ENCODE assay signal across 15 cellular contexts in genomic region chr1:224543453-224543852, GRCh38.
DNase-seq lines count a peak whose midpoint lies in the region; ATAC-seq, FAIRE-seq and TF ChIP-seq lines count a peak whose summit lies in the region.
"Had no signal": no experiment of that assay in that cellular context is flagged by ENCODE, and none has a peak within 500 bp of the region (broad histone marks: within the 10 kb centered on the region; RNA-seq: fewer than 3 reads in every experiment).

No MANE protein-coding gene starts in this region.

- TF ChIP-seq CTCF in NB4 (IDR thresholded peaks at IDR 0.05; ENCODE audit: low read depth, low read length) = no peak
- no peak for TF ChIP-seq CTCF in H1 (IDR thresholded peaks at IDR 0.05; ENCODE audit: control extremely low read depth in 1 of 3, insufficient read depth in 1 of 3, low read depth in 1 of 3, low read length in 3 of 3)
- TF ChIP-seq CTCF in neural crest cell (conservative IDR thresholded peaks at IDR 0.05) = no peak

- H4K8ac ChIP-seq in H1 (ENCODE audit: extremely low read depth, insufficient read depth, low read length) = no peak overlapping the region

- no peak overlapping the region for H3K23ac ChIP-seq in H1 (ENCODE audit: insufficient read length)

- H3K4me2 ChIP-seq in H1 (ENCODE audit: insufficient read depth in 1 of 2, low read depth in 2 of 2, low read length in 2 of 2) = no peak overlapping the region

- H3K9ac ChIP-seq in H1 (replicated peaks in 1 of 4; ENCODE audit: extremely low read depth in 1 of 4, low read depth in 3 of 4, low read length in 3 of 4) = no peak overlapping the region

- H3K56ac ChIP-seq in H1 (replicated peaks; ENCODE audit: insufficient read length, low read depth, low read length) = no peak overlapping the region

- H3K9me3 ChIP-seq in H1 (ENCODE audit: insufficient read depth in 2 of 2, low read depth in 1 of 2, low read length in 1 of 2) = no peaks in the 10 kb centered on the region

- H2BK5ac ChIP-seq in H1 (ENCODE audit: low read depth, low read length) = no peak overlapping the region

- no peak overlapping the region for H3K27ac ChIP-seq in H1 (ENCODE audit: low read depth, low read length)
- H3K27ac ChIP-seq: C4-2B had no signal

- intact Hi-C loops in cardiac septum (cut with DNase I) = no loop called here

- H2BK12ac ChIP-seq in H1 (ENCODE audit: low read depth, low read length) = peak overlapping the region; percentile 28; the same call in 1 of the 2 replicates

- H3K4me1 Mint-ChIP-seq in neural crest cell = peaks cover 34% of the 10 kb centered on the region
- H3K4me1 Mint-ChIP-seq: naive B cell had no signal

- no peak overlapping the region for H3K4me3 Mint-ChIP-seq in neural crest cell
- H3K4me3 Mint-ChIP-seq: naive B cell, type B pancreatic cell had no signal

- no peak overlapping the region for H4K91ac ChIP-seq in H1 (replicated peaks; ENCODE audit: insufficient read length, low read length)

- TF ChIP-seq RAD21 in H1 (IDR thresholded peaks at IDR 0.05 in 1 of 2, conservative IDR thresholded peaks at IDR 0.05 in 1 of 2; ENCODE audit: low read depth in 2 of 2, low read length in 2 of 2) = no peak

- peaks cover 9% of the 10 kb centered on the region for H3K9me3 Mint-ChIP-seq in neural crest cell
- H3K9me3 Mint-ChIP-seq: activated T-helper 1 cell treated with anti-CD3 and anti-CD28 coated beads, Interleukin-12 subunit alpha, Interleukin-12 subunit beta, Interleukin-2, Interleukin-4 antibody, amounts not matched to agents 30 ng/mL and 10 ng/mL and 1 ng/mL, durations not matched to agents 14 hours and 24 hours and 36 hours; naive B cell; type B pancreatic cell had no signal

- no peak overlapping the region for H2AK5ac ChIP-seq in H1 (ENCODE audit: low read depth, low read length)

- ATAC-seq in HG02571 (IDR thresholded peaks at IDR 0.05; ENCODE audit: unreplicated experiment) = no peak

- peaks cover 0 to 4% (median 0%) of the 10 kb centered on the region in 4 experiments; a peak in 1 of 7 replicates for H3K4me1 ChIP-seq in H1 (replicated peaks in 1 of 4; ENCODE audit: control insufficient read depth in 3 of 4, insufficient read depth in 4 of 4, low read length in 3 of 4)

- H2BK15ac ChIP-seq in H1 (ENCODE audit: low read length) = no peak overlapping the region

- FAIRE-seq in H1 (lab: Jason Lieb, UNC) = no peak

- H2BK120ac ChIP-seq in H1 (replicated peaks; ENCODE audit: low read depth, low read length) = no peak overlapping the region

- H4K20me1 ChIP-seq in H1 (replicated peaks in 1 of 2; ENCODE audit: control insufficient read depth in 1 of 2, insufficient read depth in 2 of 2, low read length in 2 of 2) = no peaks in the 10 kb centered on the region

- H3K14ac ChIP-seq in H1 (ENCODE audit: insufficient read length) = no peak overlapping the region

- H3K4ac ChIP-seq in H1 (replicated peaks; ENCODE audit: insufficient read length, low read depth, low read length) = no peak overlapping the region

- no peaks in the 10 kb centered on the region for H3K79me1 ChIP-seq in H1 (ENCODE audit: low read depth, low read length)

- WGBS in H1 (ENCODE audit: extremely low coverage in 1 of 2, insufficient coverage in 1 of 2, insufficient read length in 1 of 2, insufficient replicate concordance in 2 of 2, low coverage in 1 of 2, low lambda C conversion rate in 2 of 2, missing lambda C conversion rate in 1 of 2), 2 experiments = 73% methylated on average over 1 of the region's 1 CpG; no CpG with 5 or more reads in 1 of the 2 experiments

- H3K4me3 ChIP-seq in NB4 (ENCODE audit: low read depth, low read length) (no peak overlapping the region), H1 (ENCODE audit: extremely low read depth in 1 of 4, insufficient read depth in 2 of 4, low read depth in 3 of 4, low read length in 4 of 4) (no peak overlapping the region)

- H3K79me2 ChIP-seq in H1 (ENCODE audit: control insufficient read depth in 1 of 2, insufficient read depth in 2 of 2, low read length in 2 of 2) = no peaks in the 10 kb centered on the region

- H3K36me3 Mint-ChIP-seq in neural crest cell (ENCODE audit: low read depth) = no peaks in the 10 kb centered on the region
- H3K36me3 Mint-ChIP-seq: naive B cell, type B pancreatic cell had no signal

- 0 out of 2 replicates have a peak overlapping the region, but pooled peaks have one; percentile 19 for H2AFZ ChIP-seq in H1 (ENCODE audit: low read length)

- H3K23me2 ChIP-seq in H1 (ENCODE audit: low read depth, low read length) = no peaks in the 10 kb centered on the region

- POLR2A ChIA-PET in H1 (lab: Charles Lee; ENCODE audit: partially characterized antibody) = no interaction called here

- H3K27me3 Mint-ChIP-seq in neural crest cell (ENCODE audit: low read depth) = no peaks in the 10 kb centered on the region

- no peaks in the 10 kb centered on the region; a peak in 1 of 8 replicates for H3K36me3 ChIP-seq in H1 (ENCODE audit: control insufficient read depth in 2 of 4, insufficient read depth in 4 of 4, low read length in 3 of 4)

- no peak for TF ChIP-seq POLR2A in NB4 (IDR thresholded peaks at IDR 0.05; ENCODE audit: extremely low read depth, insufficient read length)
- TF ChIP-seq POLR2A in H1 (IDR thresholded peaks at IDR 0.05; ENCODE audit: control extremely low read depth in 1 of 2, low read depth in 2 of 2, low read length in 2 of 2) = no peak

- no peak overlapping the region; the same call in 1 of the 2 replicates for H2BK20ac ChIP-seq in H1 (ENCODE audit: low read length)

- no peak for TF ChIP-seq EP300 in H1 (IDR thresholded peaks at IDR 0.05; ENCODE audit: borderline replicate concordance in 1 of 2, low read depth in 2 of 2, low read length in 2 of 2)

- no peaks in the 10 kb centered on the region for H3K27me3 ChIP-seq in H1 (replicated peaks in 1 of 4; ENCODE audit: control insufficient read depth in 3 of 4, extremely low read depth in 1 of 4, insufficient read depth in 3 of 4, low read length in 3 of 4)

- CTCF ChIA-PET in H1 (lab: Charles Lee; ENCODE audit: partially characterized antibody) = interaction anchor here (1.0 to 2.4 kb wide), 3 partner anchors 13 to 307 kb away, joined by 4 to 7 read pairs (median 5); no protein-coding TSS in a partner anchor

- no peak overlapping the region for H3K18ac ChIP-seq in H1 (ENCODE audit: extremely low read depth, low read length)

- DNase-seq in Daoy (ENCODE audit: low read depth) (peak; percentile 44), NB4 (ENCODE audit: low read depth) (peak; percentile 40), H1 (ENCODE audit: low read depth in 1 of 2, low spot score in 2 of 2) (no peak), neural crest cell (ENCODE audit: low read depth, low spot score) (no peak), putamen (ENCODE audit: low spot score) (no peak), cardiac septum (ENCODE audit: low spot score) (no peak), KG1 (lab: John Stamatoyannopoulos, UW) (no peak)
- DNase-seq: effector memory CD4-positive, alpha-beta T cell; naive B cell; NCI-H1694 treated with DMSO at 0.1 percent for 48 hours; NCI-H526 treated with DMSO at 0.1 percent for 48 hours had no signal

- H4K5ac ChIP-seq in H1 (ENCODE audit: insufficient read length, low read depth, low read length) = no peak overlapping the region

- H3K27ac Mint-ChIP-seq in neural crest cell (ENCODE audit: unreplicated experiment) = peak overlapping the region; percentile 73
- H3K27ac Mint-ChIP-seq: activated T-helper 1 cell treated with anti-CD3 and anti-CD28 coated beads, Interleukin-12 subunit alpha, Interleukin-12 subunit beta, Interleukin-2, Interleukin-4 antibody, amounts not matched to agents 30 ng/mL and 10 ng/mL and 1 ng/mL, durations not matched to agents 14 hours and 24 hours and 36 hours; naive B cell; type B pancreatic cell had no signal

TF ChIP-seq in H1, 55 proteins besides CTCF, POLR2A, EP300 and RAD21:
- no peak for TF ChIP-seq SP2 (IDR thresholded peaks at IDR 0.05; ENCODE audit: low read length)
- TF ChIP-seq CEBPB (IDR thresholded peaks at IDR 0.05; ENCODE audit: low read depth, low read length) = no peak
- TF ChIP-seq PHF8 (conservative IDR thresholded peaks at IDR 0.05; ENCODE audit: low read depth, low read length) = no peak
- no peak for TF ChIP-seq GABPA (IDR thresholded peaks at IDR 0.05; ENCODE audit: borderline replicate concordance, insufficient read depth, low read length)
- TF ChIP-seq ASH2L (IDR thresholded peaks at IDR 0.05; ENCODE audit: low read length) = no peak
- TF ChIP-seq HDAC2 (IDR thresholded peaks at IDR 0.05; ENCODE audit: borderline replicate concordance in 1 of 2, low read depth in 2 of 2, low read length in 2 of 2) = no peak
- TF ChIP-seq CHD2 (IDR thresholded peaks at IDR 0.05; ENCODE audit: low read length) = no peak
- TF ChIP-seq BACH1 (IDR thresholded peaks at IDR 0.05; ENCODE audit: low read length) = no peak
- no peak for TF ChIP-seq YY1 (IDR thresholded peaks at IDR 0.05; ENCODE audit: low read depth, low read length)
- TF ChIP-seq FOSL1 (IDR thresholded peaks at IDR 0.05; ENCODE audit: insufficient read depth, low read depth, low read length) = no peak
- TF ChIP-seq SIN3A (conservative IDR thresholded peaks at IDR 0.05 in 1 of 2, IDR thresholded peaks at IDR 0.05 in 1 of 2; ENCODE audit: low read depth in 1 of 2, low read length in 2 of 2) = no peak
- TF ChIP-seq KDM5A (IDR thresholded peaks at IDR 0.05; ENCODE audit: low read length) = no peak
- no peak for TF ChIP-seq TEAD4 (IDR thresholded peaks at IDR 0.05; ENCODE audit: low read depth, low read length)
- no peak for TF ChIP-seq E2F6 (IDR thresholded peaks at IDR 0.05)
- TF ChIP-seq EGR1 (IDR thresholded peaks at IDR 0.05; ENCODE audit: borderline replicate concordance, low read depth, low read length) = no peak
- TF ChIP-seq NANOG (IDR thresholded peaks at IDR 0.05; ENCODE audit: insufficient read depth, low read depth, low read length, poor library complexity, severe bottlenecking) = no peak
- no peak for TF ChIP-seq SIRT6 (IDR thresholded peaks at IDR 0.05; ENCODE audit: low read length)
TF ChIP-seq in H1: peak in this region for 0.

Comparison
In these comparisons a context has a peak if more than half of its experiments do, and no peak if none do; other contexts are left out.
1. DNase-seq: peak in Daoy (single experiment) and NB4 (single experiment); none in H1 (0 of 2), neural crest cell (single experiment), putamen (single experiment), cardiac septum (single experiment) and KG1 (single experiment).